8 cellular contexts compared by ENCODE assay signal in the genomic region with DNA sequence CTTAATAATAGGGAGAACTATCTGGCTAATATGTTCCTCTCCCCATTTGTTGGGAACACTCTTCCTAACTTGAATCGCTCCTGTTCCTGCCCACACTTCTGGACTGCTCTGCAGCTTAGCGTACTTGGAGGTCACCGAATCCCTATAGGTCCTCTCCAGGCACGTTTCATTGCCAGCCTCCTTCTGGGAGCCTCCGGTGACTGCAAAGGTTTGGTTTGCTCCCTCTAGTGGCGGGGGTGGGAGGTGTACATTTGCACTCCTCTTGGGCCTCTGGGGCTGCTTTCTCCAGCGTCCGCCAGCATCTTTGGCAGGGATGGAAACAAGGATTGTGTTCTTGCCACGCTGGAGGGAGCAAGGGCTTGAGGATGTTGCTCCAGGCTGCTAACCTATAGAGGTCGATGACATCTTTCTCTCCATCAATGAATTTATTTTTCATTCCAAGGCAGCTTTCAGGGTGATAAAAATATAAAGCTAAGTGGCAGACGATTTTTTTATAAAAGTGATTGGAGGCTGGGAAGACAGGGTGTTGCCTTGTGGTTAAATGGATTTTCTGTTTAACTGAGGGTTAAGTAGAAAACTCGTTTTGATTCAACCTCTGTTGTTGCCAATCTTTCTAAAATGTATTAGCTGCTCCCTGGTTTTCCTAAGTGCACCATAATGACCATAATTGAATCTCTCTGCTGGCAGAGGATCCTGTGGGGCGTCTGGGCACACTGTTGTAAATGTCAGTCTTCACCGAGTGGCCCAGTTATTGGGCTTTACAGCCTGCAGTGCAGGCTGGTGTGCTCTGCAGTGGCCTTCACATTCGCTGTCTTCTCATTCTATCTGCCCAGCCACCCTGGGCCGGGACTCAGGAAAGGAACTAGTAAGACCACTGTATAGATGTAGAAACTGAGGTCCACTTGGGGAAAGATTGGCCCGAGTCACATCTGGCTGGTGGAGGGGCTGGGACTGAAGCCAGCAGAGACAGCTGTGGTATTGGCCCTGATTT. TPM values are rescaled to one million over a fixed set of nuclear protein-coding genes. Genes with fewer than 3 reads are reported as not detected.
A peak's percentile ranks its signal among the peaks of the same experiment; 100 is the strongest.
DNase-seq lines count a peak whose midpoint lies in the region; ATAC-seq and TF ChIP-seq lines count a peak whose summit lies in the region.

No MANE protein-coding gene starts in this region.

- H3K4me1 ChIP-seq in A673 (ENCODE audit: insufficient read depth, low read length, poor library complexity, severe bottlenecking) (peaks cover 58% of the 10 kb centered on the region), suprapubic skin (peaks cover 20% of the 10 kb centered on the region)

- peak; percentile 90 for DNase-seq in A673 (ENCODE audit: low spot score)
- peak; percentile 86 for DNase-seq in NCI-H2227 (lab: John Stamatoyannopoulos, UW; ENCODE audit: unreplicated experiment)
- DNase-seq in activated CD4-positive, alpha-beta T cell treated with anti-CD3 and anti-CD28 coated beads, Interleukin-2, amount 50 U/mL, for 48 hours, result peak; percentile 75 to 80
- DNase-seq in endothelial cell (ENCODE audit: low spot score), result peak; percentile 81
- DNase-seq in suprapubic skin (ENCODE audit: low spot score in 2 of 2), result peak in 1 of 2 donors; percentile 73

- no peak overlapping the region for H3K27ac ChIP-seq in A673 (ENCODE audit: low read depth, low read length, poor library complexity, severe bottlenecking)
- H3K27ac ChIP-seq in suprapubic skin, result no peak overlapping the region

- 50% methylated on average over 16 of the region's 17 CpGs for WGBS in suprapubic skin

- no peak for TF ChIP-seq POLR2A in suprapubic skin (IDR thresholded peaks at IDR 0.05)

- TF ChIP-seq CTCF in A673 (conservative IDR thresholded peaks at IDR 0.05; ENCODE audit: low read depth, low read length) (peak; percentile 100), GM12874 (IDR thresholded peaks at IDR 0.05; ENCODE audit: insufficient read depth, low read depth, low read length) (peak; percentile 78), endothelial cell (IDR thresholded peaks at IDR 0.05; ENCODE audit: unreplicated experiment) (peak; percentile 89), nephron (IDR thresholded peaks at IDR 0.05; ENCODE audit: unreplicated experiment in 3 of 3) (peak; percentile 41 to 55 (median 54)), suprapubic skin (IDR thresholded peaks at IDR 0.05) (peak; percentile 26 to 58)

- peak overlapping the region; percentile 99 for H3K27ac Mint-ChIP-seq in endothelial cell (ENCODE audit: unreplicated experiment)
- H3K27ac Mint-ChIP-seq in nephron, result peak overlapping the region in 2 of 3 experiments; percentile 80 to 91

- CTCF ChIA-PET in A673 (lab: Charles Lee), result interaction anchor here (0.6 to 0.8 kb wide), 3 partner anchors 10 to 606 kb away, joined by 3 to 7 read pairs (median 4); no protein-coding TSS in a partner anchor

- H3K4me1 Mint-ChIP-seq in endothelial cell (ENCODE audit: unreplicated experiment), result peaks cover 88% of the 10 kb centered on the region
- peaks cover 65% of the 10 kb centered on the region for H3K4me1 Mint-ChIP-seq in nephron

- no TSS peak for BruUV-seq in A673 (replicated peaks; lab: Mats Ljungman, UMichigan)

- POLR2A ChIA-PET in A673 (lab: Charles Lee; ENCODE audit: low non-redundant PET), result no interaction called here

- peaks cover 11% of the 10 kb centered on the region for H3K27me3 Mint-ChIP-seq in endothelial cell (ENCODE audit: unreplicated experiment)
- no peaks in the 10 kb centered on the region for H3K27me3 Mint-ChIP-seq in nephron (ENCODE audit: low read depth)

- intact Hi-C loops in A673 (cut with micrococcal nuclease; ENCODE audit: unreplicated experiment), result loop anchor here (1.0 to 5.0 kb wide), 2 partner anchors 48 to 107 kb away; no protein-coding TSS in a partner anchor

- no peaks in the 10 kb centered on the region for H3K9me3 ChIP-seq in A673 (ENCODE audit: low read depth, low read length, poor library complexity, severe bottlenecking)
- H3K9me3 ChIP-seq in suprapubic skin, result no peaks in the 10 kb centered on the region

- H3K27me3 ChIP-seq in A673 (replicated peaks; ENCODE audit: insufficient read depth, low read depth, low read length, poor library complexity) (no peaks in the 10 kb centered on the region), suprapubic skin (peaks cover 3% of the 10 kb centered on the region)

- H3K36me3 ChIP-seq in A673 (ENCODE audit: insufficient read depth, low read length, poor library complexity, severe bottlenecking), result no peaks in the 10 kb centered on the region
- H3K36me3 ChIP-seq in suprapubic skin, result no peaks in the 10 kb centered on the region

- peaks cover 41% of the 10 kb centered on the region for H3K36me3 Mint-ChIP-seq in endothelial cell (ENCODE audit: low read depth, unreplicated experiment)
- peaks cover 6% of the 10 kb centered on the region for H3K36me3 Mint-ChIP-seq in nephron (ENCODE audit: low read depth)

- H3K9me3 Mint-ChIP-seq in endothelial cell (ENCODE audit: unreplicated experiment), result no peaks in the 10 kb centered on the region
- H3K9me3 Mint-ChIP-seq in nephron, result no peaks in the 10 kb centered on the region

- no peak overlapping the region for H3K4me3 ChIP-seq in A673 (ENCODE audit: low read depth, low read length, poor library complexity, severe bottlenecking)
- H3K4me3 ChIP-seq in suprapubic skin, result no peak overlapping the region

- no peak for TF ChIP-seq EP300 in suprapubic skin (IDR thresholded peaks at IDR 0.05)

- no peak for ATAC-seq in HG03354 (IDR thresholded peaks at IDR 0.05; ENCODE audit: poor library complexity, severe bottlenecking, unreplicated experiment)

- H3K4me3 Mint-ChIP-seq in endothelial cell (ENCODE audit: unreplicated experiment) (peak overlapping the region; percentile 26), nephron (no peak overlapping the region)

RNA-seq across cellular contexts. Expression of a gene that starts 48.9 kb away (rescaled TPM):
- total RNA-seq in A673 (2021) (2.8 and 5.8 TPM in 2 replicates), endothelial cell (ENCODE audit: unreplicated experiment) (717 TPM), suprapubic skin (1 to 10 TPM; 1.3 to 5.1 (median 3.9) TPM)

Comparison
In these comparisons a context has a peak if more than half of its experiments do, and no peak if none do; other contexts are left out.
1. CTCF ChIP-seq: peak in every context shown above with its lines; median percentile 100 in A673; 89 in endothelial cell; 78 in GM12874; 54 in nephron; 42 in suprapubic skin.
2. RNA of a gene that starts 48.9 kb away (total RNA-seq): 717 TPM in endothelial cell (single experiment); 1.3 to 5.1 TPM in suprapubic skin and 2.8 to 5.8 TPM in A673; every median in the first group is over 100 times any median in the second.